In genomic region chr1:116379057-116379630, GRCh38 we compare ENCODE assay signal across 11 cellular contexts. TPM values are rescaled to one million over a fixed set of nuclear protein-coding genes. Genes with fewer than 3 reads are reported as not detected.
DNase-seq lines count a peak whose midpoint lies in the region; ATAC-seq and TF ChIP-seq lines count a peak whose summit lies in the region.
"Had no signal": no experiment of that assay in that cellular context is flagged by ENCODE, and none has a peak within 500 bp of the region (broad histone marks: within the 10 kb centered on the region; RNA-seq: fewer than 3 reads in every experiment).

No MANE protein-coding gene starts in this region.

- H3K27ac ChIP-seq in breast epithelium = peak overlapping the region; percentile 98 to 99
- peak overlapping the region; percentile 94 to 99 (median 99) for H3K27ac ChIP-seq in upper lobe of left lung
- H3K27ac ChIP-seq: BLaER1 had no signal

- H3K36me3 ChIP-seq in breast epithelium (no peaks in the 10 kb centered on the region), upper lobe of left lung (peaks cover 0 to 9% (median under 1%) of the 10 kb centered on the region in 4 donors)

- DNase-seq in Right ventricle myocardium superior (peak; percentile 53), Right ventricle myocardium inferior (ENCODE audit: missing footprints) (no peak), breast epithelium (ENCODE audit: low spot score in 2 of 2) (no peak), medulla oblongata (ENCODE audit: extremely low spot score) (peak; percentile 34), upper lobe of left lung (no peak), NCI-H446 treated with DMSO at 0.1 percent for 48 hours (lab: John Stamatoyannopoulos, UW) (no peak), CD1c-positive myeloid dendritic cell (ENCODE audit: extremely low spot score) (no peak)
- DNase-seq: NCI-H2171; stimulated activated CD4-positive, alpha-beta T cell treated with anti-CD3 and anti-CD28 coated beads, Interleukin-4, amount 100 ng/mL, for 1 hour had no signal

- TF ChIP-seq EP300 in upper lobe of left lung (IDR thresholded peaks at IDR 0.05) = no peak

- H3K4me3 ChIP-seq in breast epithelium (no peak overlapping the region), upper lobe of left lung (no peak overlapping the region)
- H3K4me3 ChIP-seq: BLaER1 had no signal

- 66 to 93% methylated on average over 2 of the region's 2 CpGs for WGBS in upper lobe of left lung, 2 donors

- TF ChIP-seq CTCF in breast epithelium (IDR thresholded peaks at IDR 0.05) (no peak), upper lobe of left lung (IDR thresholded peaks at IDR 0.05) (no peak)

- TF ChIP-seq POLR2A in breast epithelium (IDR thresholded peaks at IDR 0.05) (no peak), upper lobe of left lung (IDR thresholded peaks at IDR 0.05) (no peak)

- H3K4me1 ChIP-seq in breast epithelium = peaks cover 7 to 45% of the 10 kb centered on the region in 2 donors
- H3K4me1 ChIP-seq in upper lobe of left lung = peaks cover 85 to 95% (median 91%) of the 10 kb centered on the region in 4 donors

- ATAC-seq in Right ventricle myocardium superior (ENCODE audit: poor library complexity) (no peak), Right ventricle myocardium inferior (no peak), upper lobe of left lung (ENCODE audit: low FRiP score in 2 of 2) (no peak), GM21515 (IDR thresholded peaks at IDR 0.05; ENCODE audit: unreplicated experiment) (no peak)

- no peaks in the 10 kb centered on the region for H3K9me3 ChIP-seq in breast epithelium
- no peaks in the 10 kb centered on the region for H3K9me3 ChIP-seq in upper lobe of left lung
- H3K9me3 ChIP-seq: BLaER1 had no signal

- intact Hi-C loops in Right ventricle myocardium superior (cut with DNase I) = loop anchor here (5.0 kb wide), 1 partner anchor 38 kb away; no protein-coding TSS in a partner anchor
- intact Hi-C loops in Right ventricle myocardium inferior (cut with DNase I) = no loop called here
- intact Hi-C loops in breast epithelium (cut with DNase I; ENCODE audit: low total_unique reads) = no loop called here

- H3K27me3 ChIP-seq in breast epithelium = no peaks in the 10 kb centered on the region
- no peaks in the 10 kb centered on the region for H3K27me3 ChIP-seq in upper lobe of left lung
- H3K27me3 ChIP-seq: BLaER1 had no signal

RNA-seq across cellular contexts. Expression of gene ATP1A1, which starts 6.1 kb away (rescaled TPM):
- total RNA-seq in Right ventricle myocardium superior = 255 TPM
- total RNA-seq in Right ventricle myocardium inferior = 298 TPM
- 100 to 1,000 TPM; 235 to 423 (median 331) TPM for total RNA-seq in breast epithelium
- 100 to 1,000 TPM; 383 to 829 (median 696) TPM for total RNA-seq in upper lobe of left lung

Comparison
In these comparisons a context has a peak if more than half of its experiments do, and no peak if none do; other contexts are left out.
1. DNase-seq: peak in Right ventricle myocardium superior (single experiment) and medulla oblongata (single experiment); none in Right ventricle myocardium inferior (single experiment), breast epithelium (0 of 2), upper lobe of left lung (0 of 2), NCI-H446 treated with DMSO at 0.1 percent for 48 hours (single experiment) and CD1c-positive myeloid dendritic cell (single experiment).